In the genomic region with DNA sequence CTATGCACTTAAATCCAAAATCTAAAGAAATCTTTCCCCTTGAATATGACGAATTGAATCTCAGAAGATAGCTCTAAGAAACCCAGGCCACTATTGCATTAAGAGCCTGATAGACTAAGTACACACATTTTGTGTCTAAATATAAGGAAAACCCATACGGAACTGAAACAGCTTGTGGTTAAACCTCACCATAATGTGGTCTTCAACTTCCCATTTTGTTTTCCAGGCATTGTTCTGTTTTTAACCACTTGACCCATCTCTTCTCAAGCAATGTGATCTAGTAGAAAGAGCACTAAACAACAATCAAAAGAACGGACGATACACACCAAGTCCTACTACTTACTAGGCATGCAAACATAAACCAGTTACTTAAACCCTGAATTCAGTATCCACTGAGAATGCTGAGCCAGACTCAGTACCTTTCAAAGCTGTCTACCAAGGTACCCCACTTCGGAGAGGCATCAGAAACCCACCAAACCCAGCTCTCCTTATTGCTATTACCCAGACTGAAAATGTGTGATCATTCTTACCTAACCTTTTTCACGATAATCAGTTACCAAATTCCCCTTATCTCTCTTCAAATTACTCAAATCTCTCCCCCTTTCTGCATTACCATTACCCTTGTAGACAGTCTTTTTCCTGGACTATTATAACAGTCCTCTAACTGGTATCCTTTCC, we compare ENCODE assay signal across 8 cellular contexts. TPM values are rescaled to one million over a fixed set of nuclear protein-coding genes. Genes with fewer than 3 reads are reported as not detected.
DNase-seq lines count a peak whose midpoint lies in the region; ATAC-seq and TF ChIP-seq lines count a peak whose summit lies in the region.

No MANE protein-coding gene starts in this region.

- H3K79me2 ChIP-seq in hepatocyte (peaks cover 99% of the 10 kb centered on the region), PC-3 (ENCODE audit: low read length) (peaks cover 56% of the 10 kb centered on the region)

- H2AFZ ChIP-seq in hepatocyte (no peak overlapping the region), PC-3 (ENCODE audit: low read length) (no peak overlapping the region)

- H3K27me3 Mint-ChIP-seq in activated T-helper 17 cell treated with anti-CD3 and anti-CD28 coated beads, Interleukin-2, amount 50 U/mL, for 72 hours, result no peaks in the 10 kb centered on the region

- peak overlapping the region; percentile 54 for H3K4me3 Mint-ChIP-seq in activated T-helper 17 cell treated with anti-CD3 and anti-CD28 coated beads, Interleukin-2, amount 50 U/mL, for 72 hours

- peak overlapping the region; percentile 82 for H3K27ac Mint-ChIP-seq in activated T-helper 17 cell treated with anti-CD3 and anti-CD28 coated beads, Interleukin-2, amount 50 U/mL, for 72 hours

- H3K27ac ChIP-seq in hepatocyte (no peak overlapping the region), PC-3 (ENCODE audit: low read length) (no peak overlapping the region; the same call in 1 of the 2 replicates)

- H3K4me2 ChIP-seq in hepatocyte, result no peak overlapping the region
- no peak overlapping the region for H3K4me2 ChIP-seq in PC-3 (ENCODE audit: low read length)

- intact Hi-C loops in PC-3 (cut with micrococcal nuclease), result loop anchor here (2.0 to 5.0 kb wide), 3 partner anchors 13 to 55 kb away; partner anchors contain the start of gene OTUD7B

- no peaks in the 10 kb centered on the region for H3K36me3 ChIP-seq in hepatocyte (replicated peaks; ENCODE audit: insufficient read depth, low read depth)
- H3K36me3 ChIP-seq in PC-3 (ENCODE audit: low read depth, low read length), result peaks cover 4% of the 10 kb centered on the region; the same call in 1 of the 2 replicates

- POLR2A ChIA-PET in PC-3 (lab: Charles Lee; ENCODE audit: unreplicated experiment), result no interaction called here

- H3K4me3 ChIP-seq in hepatocyte, result no peak overlapping the region
- H3K4me3 ChIP-seq in PC-3 (ENCODE audit: low read length), result no peak overlapping the region

- ATAC-seq in GM19324 (IDR thresholded peaks at IDR 0.05; ENCODE audit: low FRiP score, unreplicated experiment), result peak; percentile 78
- peak; percentile 84 for ATAC-seq in HG03159 (IDR thresholded peaks at IDR 0.05; ENCODE audit: unreplicated experiment)
- ATAC-seq in activated T-helper 17 cell treated with anti-CD3 and anti-CD28 coated beads, Interleukin-2, amount 50 U/mL, for 72 hours (replicated peaks), result peak; percentile 71
- no peak for ATAC-seq in PC-3

- BruUV-seq in PC-3 (replicated peaks; lab: Mats Ljungman, UMichigan), result no TSS peak

- no peaks in the 10 kb centered on the region for H3K9me3 ChIP-seq in hepatocyte (ENCODE audit: low read depth)
- no peaks in the 10 kb centered on the region for H3K9me3 ChIP-seq in PC-3 (ENCODE audit: low read length)

- H4K20me1 ChIP-seq in hepatocyte (ENCODE audit: insufficient read depth, poor library complexity, severe bottlenecking) (peaks cover 50% of the 10 kb centered on the region), PC-3 (ENCODE audit: low read length) (peaks cover 6% of the 10 kb centered on the region; the same call in 1 of the 2 replicates)

- H3K9me3 Mint-ChIP-seq in activated T-helper 17 cell treated with anti-CD3 and anti-CD28 coated beads, Interleukin-2, amount 50 U/mL, for 72 hours, result no peaks in the 10 kb centered on the region

- peaks cover 91% of the 10 kb centered on the region for H3K36me3 Mint-ChIP-seq in activated T-helper 17 cell treated with anti-CD3 and anti-CD28 coated beads, Interleukin-2, amount 50 U/mL, for 72 hours (ENCODE audit: low read depth)

- H3K9me2 ChIP-seq in hepatocyte (replicated peaks; ENCODE audit: insufficient read depth) (no peaks in the 10 kb centered on the region), PC-3 (replicated peaks; ENCODE audit: low read length) (no peaks in the 10 kb centered on the region)

- CTCF ChIA-PET in PC-3 (lab: Charles Lee), result interaction anchor here (0.6 kb wide), 1 partner anchor 53 kb away, joined by 4 read pairs; no protein-coding TSS in a partner anchor

- peaks cover 13% of the 10 kb centered on the region for H3K4me1 ChIP-seq in hepatocyte (ENCODE audit: insufficient read depth)
- peaks cover 35% of the 10 kb centered on the region for H3K4me1 ChIP-seq in PC-3 (ENCODE audit: insufficient read depth, low read length)

- H3K27me3 ChIP-seq in hepatocyte (no peaks in the 10 kb centered on the region), PC-3 (ENCODE audit: low read length) (no peaks in the 10 kb centered on the region)

- DNase-seq in Ammon's horn (ENCODE audit: low spot score) (peak; percentile 34), cerebellar nuclear complex (lab: John Stamatoyannopoulos, UW) (no peak), hepatocyte (ENCODE audit: low spot score) (no peak), HCEC 1CT (no peak), PC-3 (no peak)

- H3K9ac ChIP-seq in PC-3 (ENCODE audit: low read length), result no peak overlapping the region

- TF ChIP-seq CTCF in hepatocyte (IDR thresholded peaks at IDR 0.05; ENCODE audit: poor library complexity) (no peak), PC-3 (conservative IDR thresholded peaks at IDR 0.05; ENCODE audit: low read depth, low read length) (no peak)

- no peaks in the 10 kb centered on the region for H3F3A ChIP-seq in PC-3 (ENCODE audit: low read length, unreplicated experiment)

- WGBS in hepatocyte (ENCODE audit: low lambda C conversion rate, missing lambda C conversion rate), result 90% methylated on average over 6 of the region's 6 CpGs

- peaks cover 35% of the 10 kb centered on the region for H3K4me1 Mint-ChIP-seq in activated T-helper 17 cell treated with anti-CD3 and anti-CD28 coated beads, Interleukin-2, amount 50 U/mL, for 72 hours

RNA-seq across cellular contexts. Expression of gene OTUD7B, which starts 12.8 kb away (rescaled TPM):
- 10 to 100 TPM; 21.4 to 48.7 TPM for total RNA-seq in activated T-helper 17 cell treated with anti-CD3 and anti-CD28 coated beads, Interleukin-2, amount 50 U/mL, for 72 hours
- 17.1 and 17.8 TPM in 2 replicates for total RNA-seq in hepatocyte
- polyA plus RNA-seq in hepatocyte, result 2.8 and 3.6 TPM in 2 replicates
- 11.5 and 14.6 TPM in 2 replicates for total RNA-seq in PC-3 (2014; rRNA removed)
